In the genomic region with DNA sequence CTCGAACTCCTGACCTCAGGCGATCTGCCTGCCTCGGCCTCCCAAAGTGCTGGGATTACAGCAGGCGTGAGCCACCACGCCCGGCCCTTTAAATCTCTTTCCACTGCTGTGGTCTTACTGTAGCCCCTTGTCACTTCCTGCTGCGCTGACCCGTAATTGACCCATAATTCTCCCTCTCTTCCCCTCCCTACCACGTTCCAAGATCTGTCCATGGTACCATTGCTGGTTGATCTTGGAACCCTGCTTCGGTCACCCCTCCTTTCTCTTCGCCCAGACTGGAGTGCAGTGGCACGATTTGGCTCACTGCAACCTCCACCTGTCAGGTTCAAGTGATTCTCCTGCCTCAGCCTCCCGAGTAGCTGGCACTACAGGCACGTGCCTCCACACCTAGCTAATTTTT, we compare ENCODE assay signal across 2 cellular contexts.
TF ChIP-seq lines count a peak whose summit lies in the region.

No MANE protein-coding gene starts in this region.

TF ChIP-seq in Ishikawa, 13 proteins besides CTCF, POLR2A, EP300 and RAD21:
- TF ChIP-seq EGR1 (IDR thresholded peaks at IDR 0.05), result no peak
- TF ChIP-seq, protein P1, sequence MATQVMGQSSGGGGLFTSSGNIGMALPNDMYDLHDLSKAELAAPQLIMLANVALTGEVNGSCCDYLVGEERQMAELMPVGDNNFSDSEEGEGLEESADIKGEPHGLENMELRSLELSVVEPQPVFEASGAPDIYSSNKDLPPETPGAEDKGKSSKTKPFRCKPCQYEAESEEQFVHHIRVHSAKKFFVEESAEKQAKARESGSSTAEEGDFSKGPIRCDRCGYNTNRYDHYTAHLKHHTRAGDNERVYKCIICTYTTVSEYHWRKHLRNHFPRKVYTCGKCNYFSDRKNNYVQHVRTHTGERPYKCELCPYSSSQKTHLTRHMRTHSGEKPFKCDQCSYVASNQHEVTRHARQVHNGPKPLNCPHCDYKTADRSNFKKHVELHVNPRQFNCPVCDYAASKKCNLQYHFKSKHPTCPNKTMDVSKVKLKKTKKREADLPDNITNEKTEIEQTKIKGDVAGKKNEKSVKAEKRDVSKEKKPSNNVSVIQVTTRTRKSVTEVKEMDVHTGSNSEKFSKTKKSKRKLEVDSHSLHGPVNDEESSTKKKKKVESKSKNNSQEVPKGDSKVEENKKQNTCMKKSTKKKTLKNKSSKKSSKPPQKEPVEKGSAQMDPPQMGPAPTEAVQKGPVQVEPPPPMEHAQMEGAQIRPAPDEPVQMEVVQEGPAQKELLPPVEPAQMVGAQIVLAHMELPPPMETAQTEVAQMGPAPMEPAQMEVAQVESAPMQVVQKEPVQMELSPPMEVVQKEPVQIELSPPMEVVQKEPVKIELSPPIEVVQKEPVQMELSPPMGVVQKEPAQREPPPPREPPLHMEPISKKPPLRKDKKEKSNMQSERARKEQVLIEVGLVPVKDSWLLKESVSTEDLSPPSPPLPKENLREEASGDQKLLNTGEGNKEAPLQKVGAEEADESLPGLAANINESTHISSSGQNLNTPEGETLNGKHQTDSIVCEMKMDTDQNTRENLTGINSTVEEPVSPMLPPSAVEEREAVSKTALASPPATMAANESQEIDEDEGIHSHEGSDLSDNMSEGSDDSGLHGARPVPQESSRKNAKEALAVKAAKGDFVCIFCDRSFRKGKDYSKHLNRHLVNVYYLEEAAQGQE (IDR thresholded peaks at IDR 0.05; ENCODE audit: low read depth), result peak; percentile 81
- TF ChIP-seq CEBPB (IDR thresholded peaks at IDR 0.05), result no peak
- no peak for TF ChIP-seq NFIC (IDR thresholded peaks at IDR 0.05)
- no peak for TF ChIP-seq TAF1 (IDR thresholded peaks at IDR 0.05; ENCODE audit: low read depth)
- no peak for TF ChIP-seq TEAD4 (IDR thresholded peaks at IDR 0.05)
- TF ChIP-seq, protein P2, sequence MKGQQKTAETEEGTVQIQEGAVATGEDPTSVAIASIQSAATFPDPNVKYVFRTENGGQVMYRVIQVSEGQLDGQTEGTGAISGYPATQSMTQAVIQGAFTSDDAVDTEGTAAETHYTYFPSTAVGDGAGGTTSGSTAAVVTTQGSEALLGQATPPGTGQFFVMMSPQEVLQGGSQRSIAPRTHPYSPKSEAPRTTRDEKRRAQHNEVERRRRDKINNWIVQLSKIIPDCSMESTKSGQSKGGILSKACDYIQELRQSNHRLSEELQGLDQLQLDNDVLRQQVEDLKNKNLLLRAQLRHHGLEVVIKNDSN (IDR thresholded peaks at IDR 0.05), result no peak
- no peak for TF ChIP-seq TCF12 (IDR thresholded peaks at IDR 0.05; ENCODE audit: low read depth)
- TF ChIP-seq, protein P3, sequence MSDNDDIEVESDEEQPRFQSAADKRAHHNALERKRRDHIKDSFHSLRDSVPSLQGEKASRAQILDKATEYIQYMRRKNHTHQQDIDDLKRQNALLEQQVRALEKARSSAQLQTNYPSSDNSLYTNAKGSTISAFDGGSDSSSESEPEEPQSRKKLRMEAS (IDR thresholded peaks at IDR 0.05), result no peak

TF ChIP-seq in GM12878, 131 proteins besides CTCF, POLR2A, EP300 and RAD21:
- TF ChIP-seq HDGF (IDR thresholded peaks at IDR 0.05), result no peak
- TF ChIP-seq, protein P1 (IDR thresholded peaks at IDR 0.05; ENCODE audit: low read depth, low read length), result peak; percentile 70; the same call in 1 of the 2 replicates
